Comparison of ENCODE assay signal across 12 cellular contexts in genomic region chr2:183665403-183665802, GRCh38.
A peak's percentile ranks its signal among the peaks of the same experiment; 100 is the strongest.
DNase-seq lines count a peak whose midpoint lies in the region; ATAC-seq and TF ChIP-seq lines count a peak whose summit lies in the region.
"Had no signal": no experiment of that assay in that cellular context is flagged by ENCODE, and none has a peak within 500 bp of the region (broad histone marks: within the 10 kb centered on the region; RNA-seq: fewer than 3 reads in every experiment).

No MANE protein-coding gene starts in this region.

- no peaks in the 10 kb centered on the region for H3K4me1 ChIP-seq in left lung
- peaks cover 12% of the 10 kb centered on the region; the same call in 1 of the 2 replicates for H3K4me1 ChIP-seq in GM23338 (ENCODE audit: insufficient read depth)

- ATAC-seq in left lung (no peak), GM23338 (no peak)
- ATAC-seq: stimulated activated naive CD8-positive, alpha-beta T cell treated with anti-CD3 and anti-CD28 coated beads, Interleukin-15, Interleukin-2, amounts not matched to agents 100 U/mL and 50 U/mL, for 24 hours had no signal

- H3K4me1 Mint-ChIP-seq in GM23338, result peaks cover 18% of the 10 kb centered on the region
- H3K4me1 Mint-ChIP-seq: activated B cell treated with CpG ODN at 0.5 μM for 24 hours had no signal

- H3K27me3 ChIP-seq in left lung (no peaks in the 10 kb centered on the region), GM23338 (ENCODE audit: insufficient read depth) (no peaks in the 10 kb centered on the region)

- H3K36me3 ChIP-seq in left lung (no peaks in the 10 kb centered on the region), GM23338 (ENCODE audit: insufficient read depth) (no peaks in the 10 kb centered on the region)

- H3K9me3 Mint-ChIP-seq in GM23338, result no peaks in the 10 kb centered on the region
- H3K9me3 Mint-ChIP-seq: activated B cell treated with CpG ODN at 0.5 μM for 24 hours had no signal

- intact Hi-C loops in lower leg skin (cut with DNase I; ENCODE audit: low total_unique reads), result no loop called here
- intact Hi-C loops in left lung (cut with DNase I), result no loop called here

- H3K79me2 ChIP-seq in GM23338 (replicated peaks; ENCODE audit: insufficient read depth), result no peaks in the 10 kb centered on the region

- no peaks in the 10 kb centered on the region for H3K9me3 ChIP-seq in left lung

- no peak for TF ChIP-seq CTCF in lower leg skin (IDR thresholded peaks at IDR 0.05)
- no peak for TF ChIP-seq CTCF in left lung (IDR thresholded peaks at IDR 0.05)
- TF ChIP-seq CTCF in GM23338 (conservative IDR thresholded peaks at IDR 0.05; ENCODE audit: low read depth in 2 of 2), result no peak

- WGBS in lower leg skin, 2 donors, result 27 to 36% methylated on average over 3 of the region's 3 CpGs

- H3K27me3 Mint-ChIP-seq in GM23338 (ENCODE audit: insufficient read depth, low read depth, poor library complexity), result no peaks in the 10 kb centered on the region
- H3K27me3 Mint-ChIP-seq: activated B cell treated with CpG ODN at 0.5 μM for 24 hours had no signal

- no peak overlapping the region for H2AFZ ChIP-seq in GM23338

- no peaks in the 10 kb centered on the region for H3K9me2 ChIP-seq in GM23338 (ENCODE audit: insufficient read depth)

- DNase-seq in COR-L47 (lab: John Stamatoyannopoulos, UW) (peak; percentile 93), NCI-H128 (lab: John Stamatoyannopoulos, UW; ENCODE audit: unreplicated experiment) (peak; percentile 71), NCI-H2227 treated with DMSO at 0.1 percent for 48 hours (lab: John Stamatoyannopoulos, UW) (peak; percentile 12), globus pallidus (ENCODE audit: low spot score) (peak; percentile 2), lower leg skin (ENCODE audit: low spot score in 2 of 2) (no peak), left lung (no peak), GM23338 (ENCODE audit: low spot score) (no peak), putamen (ENCODE audit: low spot score) (no peak)
- DNase-seq: activated B cell treated with CpG ODN at 0.5 μM for 24 hours; activated T-cell treated with anti-CD3 and anti-CD28 coated beads, Interleukin-2, amount 50 U/mL, for 1 hour; stimulated activated CD4-positive, alpha-beta T cell treated with anti-CD3 and anti-CD28 coated beads, Interleukin-4, amount 100 ng/mL, for 24 hours; stimulated activated naive CD8-positive, alpha-beta T cell treated with anti-CD3 and anti-CD28 coated beads, Interleukin-15, Interleukin-2, amounts not matched to agents 100 U/mL and 50 U/mL, for 24 hours had no signal

- no peaks in the 10 kb centered on the region for H3F3A ChIP-seq in GM23338 (replicated peaks; ENCODE audit: low read depth)

- H4K20me1 ChIP-seq in GM23338 (replicated peaks; ENCODE audit: insufficient read depth), result no peaks in the 10 kb centered on the region

- no peak for TF ChIP-seq POLR2A in lower leg skin (IDR thresholded peaks at IDR 0.05)

- H3K4me3 Mint-ChIP-seq in GM23338, result no peak overlapping the region
- H3K4me3 Mint-ChIP-seq: activated B cell treated with CpG ODN at 0.5 μM for 24 hours had no signal

- H3K4me3 ChIP-seq in lower leg skin (ENCODE audit: low read depth, poor library complexity, severe bottlenecking) (no peak overlapping the region), left lung (no peak overlapping the region), GM23338 (no peak overlapping the region)

- no peak overlapping the region for H3K27ac ChIP-seq in left lung
- no peak overlapping the region for H3K27ac ChIP-seq in GM23338 (ENCODE audit: low read depth)

- H3K36me3 Mint-ChIP-seq in GM23338 (ENCODE audit: low read depth), result no peaks in the 10 kb centered on the region

- no peak overlapping the region for H3K4me2 ChIP-seq in GM23338

- no peak overlapping the region for H3K27ac Mint-ChIP-seq in GM23338
- H3K27ac Mint-ChIP-seq: activated B cell treated with CpG ODN at 0.5 μM for 24 hours had no signal

TF ChIP-seq in GM23338, 12 proteins besides CTCF, POLR2A, EP300 and RAD21:
- no peak for TF ChIP-seq ETS1 (IDR thresholded peaks at IDR 0.05)
- TF ChIP-seq EZH2phosphoT487 (IDR thresholded peaks at IDR 0.05; ENCODE audit: unreplicated experiment), result no peak
- no peak for TF ChIP-seq ZNF331 (CRISPR knock-in tag; IDR thresholded peaks at IDR 0.05; ENCODE audit: low read depth)
- no peak for TF ChIP-seq ZNF114 (CRISPR knock-in tag; IDR thresholded peaks at IDR 0.05)
- no peak for TF ChIP-seq ZNF462 (CRISPR knock-in tag; IDR thresholded peaks at IDR 0.05)
- no peak for TF ChIP-seq STAT1 (IDR thresholded peaks at IDR 0.05; ENCODE audit: unreplicated experiment)
- TF ChIP-seq POLR2AphosphoS5 (IDR thresholded peaks at IDR 0.05; ENCODE audit: low read depth), result no peak
TF ChIP-seq in GM23338: peak in this region for 0.

Comparison
In these comparisons a context has a peak if more than half of its experiments do, and no peak if none do; other contexts are left out.
1. DNase-seq: peak in COR-L47 (single experiment), NCI-H128 (single experiment), NCI-H2227 treated with DMSO at 0.1 percent for 48 hours (single experiment) and globus pallidus (single experiment); none in lower leg skin (0 of 2), left lung (0 of 2), GM23338 (single experiment) and putamen (single experiment).